In genomic region chr6:56624728-56625069, GRCh38 we compare ENCODE assay signal across 25 cellular contexts.
"Had no signal": no experiment of that assay in that cellular context is flagged by ENCODE, and none has a peak within 500 bp of the region (broad histone marks: within the 10 kb centered on the region; RNA-seq: fewer than 3 reads in every experiment).

No MANE protein-coding gene starts in this region.

- FAIRE-seq: endometrium, pancreas had no signal

- H3K27ac Mint-ChIP-seq: immature natural killer cell; naive B cell; progenitor cell of endocrine pancreas; stimulated activated effector memory CD8-positive, alpha-beta T cell treated with anti-CD3 and anti-CD28 coated beads, Interleukin-12 subunit alpha, Interleukin-12 subunit beta, amount 100 ng/mL, for 72 hours had no signal

- H3K4me1 ChIP-seq: gastrocnemius medialis, suprapubic skin, thyroid gland, upper lobe of left lung, uterus had no signal

- DNase-seq: cortex of kidney; dorsolateral prefrontal cortex; effector CD8-positive, alpha-beta T cell; gastrocnemius medialis; heart right ventricle; immature natural killer cell; kidney; left cardiac atrium; left ventricle myocardium superior; mesendoderm; naive B cell; occipital lobe; pancreas; right cardiac atrium; stimulated activated CD4-positive, alpha-beta T cell treated with anti-CD3 and anti-CD28 coated beads, Interleukin-4, amount 100 ng/mL, for 1 hour; stimulated activated CD8-positive, alpha-beta memory T cell treated with anti-CD3 and anti-CD28 coated beads, Interleukin-4, amount 100 ng/mL, for 48 hours; stimulated activated naive CD8-positive, alpha-beta T cell treated with anti-CD3 and anti-CD28 coated beads, Interleukin-15, Interleukin-2, amounts not matched to agents 100 U/mL and 50 U/mL, for 24 hours; thyroid gland; upper lobe of left lung; uterus had no signal

- H3K4me1 Mint-ChIP-seq: immature natural killer cell; naive B cell; nephron; stimulated activated effector memory CD8-positive, alpha-beta T cell treated with anti-CD3 and anti-CD28 coated beads, Interleukin-12 subunit alpha, Interleukin-12 subunit beta, amount 100 ng/mL, for 72 hours had no signal

- H3K9me3 ChIP-seq: gastrocnemius medialis, heart right ventricle, pancreas, suprapubic skin, thyroid gland, upper lobe of left lung, uterus had no signal

- H3K27me3 ChIP-seq: dorsolateral prefrontal cortex, gastrocnemius medialis, heart right ventricle, pancreas, suprapubic skin, thyroid gland, upper lobe of left lung, uterus had no signal

- H3K27me3 Mint-ChIP-seq: naive B cell, progenitor cell of endocrine pancreas had no signal

- H3K27ac ChIP-seq: gastrocnemius medialis, heart right ventricle, pancreas, suprapubic skin, thyroid gland, upper lobe of left lung, uterus had no signal

- ATAC-seq: gastrocnemius medialis; heart right ventricle; left cardiac atrium; left ventricle myocardium superior; right cardiac atrium; stimulated activated effector memory CD8-positive, alpha-beta T cell treated with anti-CD3 and anti-CD28 coated beads, Interleukin-12 subunit alpha, Interleukin-12 subunit beta, amount 100 ng/mL, for 72 hours; stimulated activated naive CD8-positive, alpha-beta T cell treated with anti-CD3 and anti-CD28 coated beads, Interleukin-15, Interleukin-2, amounts not matched to agents 100 U/mL and 50 U/mL, for 24 hours had no signal

- H3K36me3 Mint-ChIP-seq: immature natural killer cell; naive B cell; stimulated activated effector memory CD8-positive, alpha-beta T cell treated with anti-CD3 and anti-CD28 coated beads, Interleukin-12 subunit alpha, Interleukin-12 subunit beta, amount 100 ng/mL, for 72 hours had no signal

- H3K36me3 ChIP-seq: pancreas, uterus had no signal

- H3K9me3 Mint-ChIP-seq: immature natural killer cell; naive B cell; nephron; stimulated activated effector memory CD8-positive, alpha-beta T cell treated with anti-CD3 and anti-CD28 coated beads, Interleukin-12 subunit alpha, Interleukin-12 subunit beta, amount 100 ng/mL, for 72 hours had no signal

- H3K4me3 Mint-ChIP-seq: immature natural killer cell; naive B cell; nephron; stimulated activated effector memory CD8-positive, alpha-beta T cell treated with anti-CD3 and anti-CD28 coated beads, Interleukin-12 subunit alpha, Interleukin-12 subunit beta, amount 100 ng/mL, for 72 hours had no signal

- H3K4me3 ChIP-seq: dorsolateral prefrontal cortex, gastrocnemius medialis, heart right ventricle, pancreas, suprapubic skin, thyroid gland, upper lobe of left lung, uterus had no signal
